Comparison of ENCODE assay signal across 1 cellular context in the genomic region with DNA sequence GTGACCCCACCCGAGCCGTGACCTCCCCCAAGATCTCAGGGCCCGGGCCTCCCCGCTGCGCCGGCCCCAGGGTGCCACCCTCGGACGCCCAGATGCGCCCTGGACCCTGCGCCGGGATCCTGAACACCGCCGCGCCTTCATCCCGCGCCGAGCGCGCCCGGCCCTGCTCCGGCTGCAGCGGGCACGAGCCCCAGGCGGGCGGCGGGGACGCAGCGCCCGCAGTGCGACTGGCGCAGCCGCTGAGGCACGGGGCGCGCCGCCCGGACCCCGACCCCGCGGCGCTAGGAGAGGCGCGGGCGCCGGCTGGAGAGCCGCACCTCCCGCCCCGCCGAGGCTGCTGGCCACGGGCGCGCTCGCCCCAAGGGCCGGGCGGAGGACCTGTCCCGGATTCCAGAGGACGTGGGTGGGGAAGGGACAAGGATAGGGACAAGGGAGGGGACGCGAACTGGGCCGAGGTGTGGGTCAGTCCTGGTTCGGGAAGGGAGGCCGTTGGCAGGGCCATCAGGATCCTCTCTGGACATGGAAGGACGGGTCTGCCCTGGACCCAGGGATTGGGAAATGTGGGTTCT.
TF ChIP-seq lines count a peak whose summit lies in the region.

No MANE protein-coding gene starts in this region.

TF ChIP-seq in SK-N-SH treated with all-trans-retinoic acid at 6 μM for 48 hours, 23 proteins besides CTCF, POLR2A, EP300 and RAD21 (continued from another document):
- TF ChIP-seq TSHZ2 (CRISPR knock-in tag; IDR thresholded peaks at IDR 0.05) (no peak), ISL1 (CRISPR knock-in tag; IDR thresholded peaks at IDR 0.05) (no peak), GLIS3 (CRISPR knock-in tag; IDR thresholded peaks at IDR 0.05) (no peak), POU6F1 (CRISPR knock-in tag; IDR thresholded peaks at IDR 0.05; ENCODE audit: borderline replicate concordance, low read depth) (no peak), SNAI2 (CRISPR knock-in tag; IDR thresholded peaks at IDR 0.05) (no peak), ZFP3 (CRISPR knock-in tag; IDR thresholded peaks at IDR 0.05) (no peak), ARNTL (CRISPR knock-in tag; IDR thresholded peaks at IDR 0.05; ENCODE audit: borderline replicate concordance, low read depth) (no peak), OSR1 (CRISPR knock-in tag; IDR thresholded peaks at IDR 0.05) (no peak), BACH2 (CRISPR knock-in tag; IDR thresholded peaks at IDR 0.05; ENCODE audit: borderline replicate concordance) (no peak)
- TF ChIP-seq, protein P1, sequence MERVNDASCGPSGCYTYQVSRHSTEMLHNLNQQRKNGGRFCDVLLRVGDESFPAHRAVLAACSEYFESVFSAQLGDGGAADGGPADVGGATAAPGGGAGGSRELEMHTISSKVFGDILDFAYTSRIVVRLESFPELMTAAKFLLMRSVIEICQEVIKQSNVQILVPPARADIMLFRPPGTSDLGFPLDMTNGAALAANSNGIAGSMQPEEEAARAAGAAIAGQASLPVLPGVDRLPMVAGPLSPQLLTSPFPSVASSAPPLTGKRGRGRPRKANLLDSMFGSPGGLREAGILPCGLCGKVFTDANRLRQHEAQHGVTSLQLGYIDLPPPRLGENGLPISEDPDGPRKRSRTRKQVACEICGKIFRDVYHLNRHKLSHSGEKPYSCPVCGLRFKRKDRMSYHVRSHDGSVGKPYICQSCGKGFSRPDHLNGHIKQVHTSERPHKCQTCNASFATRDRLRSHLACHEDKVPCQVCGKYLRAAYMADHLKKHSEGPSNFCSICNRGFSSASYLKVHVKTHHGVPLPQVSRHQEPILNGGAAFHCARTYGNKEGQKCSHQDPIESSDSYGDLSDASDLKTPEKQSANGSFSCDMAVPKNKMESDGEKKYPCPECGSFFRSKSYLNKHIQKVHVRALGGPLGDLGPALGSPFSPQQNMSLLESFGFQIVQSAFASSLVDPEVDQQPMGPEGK (CRISPR knock-in tag; IDR thresholded peaks at IDR 0.05; ENCODE audit: borderline replicate concordance), result no peak
- TF ChIP-seq, protein P2, sequence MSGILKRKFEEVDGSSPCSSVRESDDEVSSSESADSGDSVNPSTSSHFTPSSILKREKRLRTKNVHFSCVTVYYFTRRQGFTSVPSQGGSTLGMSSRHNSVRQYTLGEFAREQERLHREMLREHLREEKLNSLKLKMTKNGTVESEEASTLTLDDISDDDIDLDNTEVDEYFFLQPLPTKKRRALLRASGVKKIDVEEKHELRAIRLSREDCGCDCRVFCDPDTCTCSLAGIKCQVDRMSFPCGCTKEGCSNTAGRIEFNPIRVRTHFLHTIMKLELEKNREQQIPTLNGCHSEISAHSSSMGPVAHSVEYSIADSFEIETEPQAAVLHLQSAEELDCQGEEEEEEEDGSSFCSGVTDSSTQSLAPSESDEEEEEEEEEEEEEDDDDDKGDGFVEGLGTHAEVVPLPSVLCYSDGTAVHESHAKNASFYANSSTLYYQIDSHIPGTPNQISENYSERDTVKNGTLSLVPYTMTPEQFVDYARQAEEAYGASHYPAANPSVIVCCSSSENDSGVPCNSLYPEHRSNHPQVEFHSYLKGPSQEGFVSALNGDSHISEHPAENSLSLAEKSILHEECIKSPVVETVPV (CRISPR knock-in tag; IDR thresholded peaks at IDR 0.05), result no peak
